Comparison of ENCODE assay signal across 12 cellular contexts in the genomic region with DNA sequence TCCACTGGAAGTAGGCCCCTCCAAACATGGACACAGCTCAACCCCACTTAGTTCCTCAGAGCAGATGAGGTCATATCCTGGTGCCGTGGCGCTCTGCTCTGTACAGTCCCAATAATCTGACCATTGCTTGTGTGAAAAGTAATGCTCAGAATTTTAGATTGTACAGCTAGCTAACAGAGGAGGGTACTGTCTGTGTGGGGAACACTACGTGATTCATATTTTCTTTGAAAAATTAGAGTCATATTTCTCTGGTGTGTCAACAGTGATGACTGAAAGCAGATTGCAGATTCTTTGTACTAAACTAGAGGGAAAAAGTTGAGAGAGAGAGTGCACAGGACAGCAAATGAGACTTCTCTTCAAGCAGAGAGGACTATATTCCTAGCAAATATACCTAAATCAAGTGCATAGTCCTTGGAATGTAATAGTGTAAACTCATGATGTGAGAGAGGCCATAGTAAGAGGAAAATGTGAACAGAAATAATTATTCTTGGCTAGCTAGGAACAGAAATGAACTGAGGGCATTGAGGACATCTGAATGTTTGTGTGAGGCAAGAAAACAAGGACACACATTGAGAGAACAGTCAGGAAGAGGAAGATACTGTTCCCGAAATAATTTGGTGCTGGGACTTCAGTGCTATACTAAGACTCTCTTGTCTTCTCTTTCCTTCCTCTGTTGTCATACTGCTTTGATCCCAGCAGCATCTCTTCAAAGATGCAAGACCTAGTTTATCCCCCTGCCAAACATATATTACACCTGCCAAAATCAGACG.
DNase-seq lines count a peak whose midpoint lies in the region; ATAC-seq, FAIRE-seq and TF ChIP-seq lines count a peak whose summit lies in the region.
"Had no signal": no experiment of that assay in that cellular context is flagged by ENCODE, and none has a peak within 500 bp of the region (broad histone marks: within the 10 kb centered on the region; RNA-seq: fewer than 3 reads in every experiment).

No MANE protein-coding gene starts in this region.

- peak overlapping the region; percentile 85 for H3K27ac ChIP-seq in GM23248
- H3K27ac ChIP-seq in adrenal gland: peak overlapping the region; percentile 69 to 93 (median 81)
- H3K27ac ChIP-seq in foreskin keratinocyte: no peak overlapping the region
- peak overlapping the region; percentile 35 for H3K27ac ChIP-seq in rectal smooth muscle tissue (ENCODE audit: low read depth, low read length)
- peak overlapping the region in 1 of 59 donors; percentile 1 for H3K27ac ChIP-seq in dorsolateral prefrontal cortex

- in situ Hi-C loops in GM23248 (cut with MboI): no loop called here

- H3K4me3 ChIP-seq in GM23248 (peak overlapping the region; percentile 12; the same call in 1 of the 2 replicates), adrenal gland (no peak overlapping the region), rectal smooth muscle tissue (ENCODE audit: low read length) (no peak overlapping the region), dorsolateral prefrontal cortex (no peak overlapping the region)
- H3K4me3 ChIP-seq: lung had no signal

- FAIRE-seq in GM12892 (lab: Jason Lieb, UNC): no peak

- no peaks in the 10 kb centered on the region for H3K27me3 ChIP-seq in GM23248 (replicated peaks; ENCODE audit: insufficient read depth)
- H3K27me3 ChIP-seq in adrenal gland: no peaks in the 10 kb centered on the region
- H3K27me3 ChIP-seq in foreskin keratinocyte: no peaks in the 10 kb centered on the region
- H3K27me3 ChIP-seq in rectal smooth muscle tissue (ENCODE audit: control insufficient read depth, insufficient read depth, low read length): no peaks in the 10 kb centered on the region
- H3K27me3 ChIP-seq in dorsolateral prefrontal cortex: peaks cover 0 to 8% (median 0%) of the 10 kb centered on the region in 45 donors

- H4K20me1 ChIP-seq in GM23248 (ENCODE audit: insufficient read depth): no peaks in the 10 kb centered on the region

- peak overlapping the region; percentile 52 for H3K9ac ChIP-seq in GM23248
- no peak overlapping the region for H3K9ac ChIP-seq in rectal smooth muscle tissue (ENCODE audit: low read length)

- peak overlapping the region; percentile 73 for H2AFZ ChIP-seq in GM23248

- DNase-seq in GM23248 (peak; percentile 80), adrenal gland (peak in 6 of 7 donors; percentile 30 to 60 (median 46)), foreskin keratinocyte (peak; percentile 45 to 67), GM12892 (ENCODE audit: insufficient read length) (no peak), SHP77 treated with DMSO at 0.1 percent for 48 hours (lab: John Stamatoyannopoulos, UW) (no peak), dorsolateral prefrontal cortex (no peak)
- no peak for DNase-seq in activated CD4-positive, alpha-beta T cell treated with anti-CD3 and anti-CD28 coated beads, Interleukin-2, amount 50 U/mL, for 4 hours
- DNase-seq: CD8-positive, alpha-beta memory T cell; NCI-H187 treated with DMSO at 0.1 percent for 48 hours had no signal

- WGBS in GM23248 (ENCODE audit: low coverage in 1 of 2, low lambda C conversion rate in 2 of 2, missing lambda C conversion rate in 2 of 2), 2 experiments: 2 to 4% methylated on average over 5 of the region's 5 CpGs
- WGBS in adrenal gland, 4 donors: 24 to 36% (median 30%) methylated on average over 5 of the region's 5 CpGs

- peak; percentile 86 for ATAC-seq in foreskin keratinocyte
- ATAC-seq: activated T-helper 17 cell treated with anti-CD3 and anti-CD28 coated beads, Interleukin-2, amount 50 U/mL, for 72 hours had no signal

- H3K9me2 ChIP-seq in GM23248 (ENCODE audit: insufficient read depth): no peaks in the 10 kb centered on the region

- H3F3A ChIP-seq in GM23248 (ENCODE audit: insufficient read depth): peaks cover 39% of the 10 kb centered on the region

- H3K9me3 ChIP-seq in GM23248 (ENCODE audit: low read depth): no peaks in the 10 kb centered on the region
- H3K9me3 ChIP-seq in adrenal gland (replicated peaks in 1 of 3): no peaks in the 10 kb centered on the region

- intact Hi-C loops in adrenal gland (cut with DNase I) (no loop called here), dorsolateral prefrontal cortex (cut with DNase I) (no loop called here)

- H3K36me3 ChIP-seq in GM23248 (ENCODE audit: low read depth): no peaks in the 10 kb centered on the region
- no peaks in the 10 kb centered on the region for H3K36me3 ChIP-seq in adrenal gland (replicated peaks in 1 of 2)
- no peaks in the 10 kb centered on the region for H3K36me3 ChIP-seq in rectal smooth muscle tissue (ENCODE audit: control insufficient read depth, insufficient read depth, low read length)

- TF ChIP-seq POLR2A in adrenal gland (IDR thresholded peaks at IDR 0.05) (peak in 1 of 2 donors; percentile 29), GM12892 (IDR thresholded peaks at IDR 0.05; ENCODE audit: low read depth, low read length) (no peak)

- no peaks in the 10 kb centered on the region for H3K79me2 ChIP-seq in GM23248 (ENCODE audit: insufficient read depth)

- H3K4me2 ChIP-seq in GM23248 (ENCODE audit: unreplicated experiment): peak overlapping the region; percentile 53

- TF ChIP-seq CTCF in adrenal gland (IDR thresholded peaks at IDR 0.05) (no peak), foreskin keratinocyte (conservative IDR thresholded peaks at IDR 0.05) (no peak), dorsolateral prefrontal cortex (IDR thresholded peaks at IDR 0.05 in 54 of 56, conservative IDR thresholded peaks at IDR 0.05 in 2 of 56; ENCODE audit: low read depth in 1 of 56, partially characterized antibody in 56 of 56) (no peak)

- H3K4me1 ChIP-seq in GM23248 (ENCODE audit: insufficient read depth) (peaks cover 42% of the 10 kb centered on the region), adrenal gland (replicated peaks in 1 of 2) (peaks cover 17 to 40% of the 10 kb centered on the region in 2 donors), foreskin keratinocyte (peaks cover 6% of the 10 kb centered on the region), rectal smooth muscle tissue (ENCODE audit: control insufficient read depth, insufficient read depth, low read length) (no peaks in the 10 kb centered on the region)

Comparison
In these comparisons a context has a peak if more than half of its experiments do, and no peak if none do; other contexts are left out.
1. DNase-seq: peak in GM23248 (single experiment), adrenal gland (6 of 7) and foreskin keratinocyte (2 of 2); none in GM12892 (single experiment), activated CD4-positive, alpha-beta T cell treated with anti-CD3 and anti-CD28 coated beads, Interleukin-2, amount 50 U/mL, for 4 hours (0 of 2), SHP77 treated with DMSO at 0.1 percent for 48 hours (single experiment) and dorsolateral prefrontal cortex (0 of 10).